Comparison of ENCODE assay signal across 21 cellular contexts in genomic region chr3:66080167-66080566, GRCh38. TPM values are rescaled to one million over a fixed set of nuclear protein-coding genes. Genes with fewer than 3 reads are reported as not detected.
DNase-seq lines count a peak whose midpoint lies in the region; ATAC-seq, FAIRE-seq and TF ChIP-seq lines count a peak whose summit lies in the region.
"Had no signal": no experiment of that assay in that cellular context is flagged by ENCODE, and none has a peak within 500 bp of the region (broad histone marks: within the 10 kb centered on the region; RNA-seq: fewer than 3 reads in every experiment).

No MANE protein-coding gene starts in this region.

- H3K4me3 ChIP-seq in HEK293 (ENCODE audit: low read depth, low read length) (no peak overlapping the region), small intestine (ENCODE audit: low read depth in 1 of 2, low read length in 2 of 2) (no peak overlapping the region)
- H3K4me3 ChIP-seq: A549; BLaER1 treated with 17β-estradiol and CSF1 and Interleukin-3, amounts not matched to agents 10 nM and 100 nM had no signal

- H3K27ac ChIP-seq in HEK293 (ENCODE audit: extremely low read depth, low read depth, low read length) = no peak overlapping the region
- H3K27ac ChIP-seq in small intestine (ENCODE audit: low read depth in 1 of 2, low read length in 1 of 2) = no peak overlapping the region
- H3K27ac ChIP-seq: 22Rv1; A549; BLaER1 treated with 17β-estradiol and CSF1 and Interleukin-3, amounts not matched to agents 10 nM and 100 nM; C4-2B had no signal

- POLR2A ChIA-PET in HEK293 (lab: Yijun Ruan, JAX) = no interaction called here

- 38 to 77% (median 67%) methylated on average over 3 of the region's 3 CpGs for WGBS in small intestine, 3 donors

- no peaks in the 10 kb centered on the region for H3K36me3 ChIP-seq in HEK293 (ENCODE audit: control insufficient read depth in 2 of 2, insufficient read depth in 1 of 2, low read length in 2 of 2)
- H3K36me3 ChIP-seq in small intestine (ENCODE audit: control insufficient read depth in 2 of 2, insufficient read depth in 2 of 2, low read length in 2 of 2) = no peaks in the 10 kb centered on the region
- H3K36me3 ChIP-seq: BLaER1 treated with 17β-estradiol and CSF1 and Interleukin-3, amounts not matched to agents 10 nM and 100 nM had no signal

- H3K9me3 ChIP-seq in HEK293 (ENCODE audit: control insufficient read depth, insufficient read depth, low read depth, low read length) (no peaks in the 10 kb centered on the region), small intestine (ENCODE audit: control insufficient read depth, low read depth) (no peaks in the 10 kb centered on the region)
- H3K9me3 ChIP-seq: A549; BLaER1 treated with 17β-estradiol and CSF1 and Interleukin-3, amounts not matched to agents 10 nM and 100 nM; Caco-2 had no signal

- CTCF ChIA-PET in HEK293 (lab: Yijun Ruan, JAX) = no interaction called here

- no peaks in the 10 kb centered on the region for H3K27me3 ChIP-seq in small intestine (ENCODE audit: control insufficient read depth in 2 of 2, insufficient read depth in 2 of 2, low read length in 2 of 2)
- H3K27me3 ChIP-seq: BLaER1 treated with 17β-estradiol and CSF1 and Interleukin-3, amounts not matched to agents 10 nM and 100 nM had no signal

- DNase-seq in left colon = peak; percentile 18 to 25
- DNase-seq in small intestine = peak; percentile 41
- DNase-seq in NCI-H524 (lab: John Stamatoyannopoulos, UW) = no peak
- no peak for DNase-seq in frontal cortex (ENCODE audit: low spot score in 2 of 2)
- no peak for DNase-seq in medulla oblongata (ENCODE audit: extremely low spot score)
- DNase-seq: AML-193; Caco-2; Calu3; CD4-positive, alpha-beta T cell; CD8-positive, alpha-beta T cell; DMS79 treated with DMSO at 0.1 percent for 48 hours; GF-D8 had no signal

- intact Hi-C loops in left colon (cut with DNase I, micrococcal nuclease) = no loop called here

- peak; percentile 94 for ATAC-seq in left colon
- ATAC-seq: A549; CD8-positive, alpha-beta T cell had no signal

- FAIRE-seq in small intestine (lab: Jason Lieb, UNC) (no peak), frontal cortex (lab: Jason Lieb, UNC) (no peak)
- FAIRE-seq: A549, D721Med, G401.6, GM12891, GM19239 had no signal

- H3K4me1 ChIP-seq in HEK293 (ENCODE audit: control insufficient read depth, insufficient read depth, low read length) (no peaks in the 10 kb centered on the region), small intestine (ENCODE audit: control insufficient read depth in 2 of 2, insufficient read depth in 1 of 2, low read depth in 1 of 2, low read length in 1 of 2) (peaks cover 0 to 2% of the 10 kb centered on the region in 2 donors)
- H3K4me1 ChIP-seq: A549; BLaER1 treated with 17β-estradiol and CSF1 and Interleukin-3, amounts not matched to agents 10 nM and 100 nM had no signal

- no peak for TF ChIP-seq CTCF in HEK293 (tag by site-specific recombination; IDR thresholded peaks at IDR 0.05)

TF ChIP-seq in HEK293, 187 proteins besides CTCF, POLR2A, EP300 and RAD21:
- TF ChIP-seq ZNF292 (tag by site-specific recombination; IDR thresholded peaks at IDR 0.05; ENCODE audit: borderline replicate concordance, low read depth) (no peak), ZNF10 (tag by site-specific recombination; IDR thresholded peaks at IDR 0.05) (no peak), ZNF664 (tag by site-specific recombination; IDR thresholded peaks at IDR 0.05) (0 out of 2 replicates have a peak, but pooled peaks have one; percentile 33)

RNA-seq across cellular contexts. Expression of gene MAGI1, which starts 41.4 kb away (rescaled TPM):
- total RNA-seq in left colon (10 to 100 TPM; 45.9 to 49.2 TPM), frontal cortex (39.1 TPM)
- 10 to 100 TPM in 2 of 3 donors, 1 to 10 TPM in 1; 10.0 to 13.0 (median 12.2) TPM for polyA plus RNA-seq in small intestine
- total RNA-seq: CD4-positive, alpha-beta T cell; CD8-positive, alpha-beta T cell had no signal

Comparison
In these comparisons a context has a peak if more than half of its experiments do, and no peak if none do; other contexts are left out.
1. DNase-seq: peak in left colon (2 of 2) and small intestine (single experiment); none in NCI-H524 (0 of 2), frontal cortex (0 of 2) and medulla oblongata (single experiment).